In the genomic region with DNA sequence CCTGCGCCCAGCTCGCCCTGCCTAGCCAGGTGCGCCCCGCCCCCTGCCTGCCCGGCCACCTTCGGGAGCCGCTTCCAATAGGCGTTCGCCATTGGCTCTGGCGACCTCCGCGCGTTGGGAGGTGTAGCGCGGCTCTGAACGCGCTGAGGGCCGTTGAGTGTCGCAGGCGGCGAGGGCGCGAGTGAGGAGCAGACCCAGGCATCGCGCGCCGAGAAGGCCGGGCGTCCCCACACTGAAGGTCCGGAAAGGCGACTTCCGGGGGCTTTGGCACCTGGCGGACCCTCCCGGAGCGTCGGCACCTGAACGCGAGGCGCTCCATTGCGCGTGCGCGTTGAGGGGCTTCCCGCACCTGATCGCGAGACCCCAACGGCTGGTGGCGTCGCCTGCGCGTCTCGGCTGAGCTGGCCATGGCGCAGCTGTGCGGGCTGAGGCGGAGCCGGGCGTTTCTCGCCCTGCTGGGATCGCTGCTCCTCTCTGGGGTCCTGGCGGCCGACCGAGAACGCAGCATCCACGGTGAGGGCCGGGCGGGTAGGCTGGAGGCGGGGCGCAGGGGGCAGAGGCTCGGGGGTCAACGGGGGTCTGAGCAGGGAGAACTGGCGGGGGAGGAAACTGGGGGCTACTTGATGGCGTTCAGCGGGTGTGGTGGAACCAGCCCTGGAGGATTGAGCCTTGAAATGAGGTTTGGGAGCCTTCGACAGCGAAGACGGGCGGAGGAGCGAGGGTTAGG, we compare ENCODE assay signal across 8 cellular contexts. TPM values are rescaled to one million over a fixed set of nuclear protein-coding genes. Genes with fewer than 3 reads are reported as not detected.
A peak's percentile ranks its signal among the peaks of the same experiment; 100 is the strongest.
DNase-seq lines count a peak whose midpoint lies in the region; ATAC-seq, FAIRE-seq and TF ChIP-seq lines count a peak whose summit lies in the region.

A gene with protein sequence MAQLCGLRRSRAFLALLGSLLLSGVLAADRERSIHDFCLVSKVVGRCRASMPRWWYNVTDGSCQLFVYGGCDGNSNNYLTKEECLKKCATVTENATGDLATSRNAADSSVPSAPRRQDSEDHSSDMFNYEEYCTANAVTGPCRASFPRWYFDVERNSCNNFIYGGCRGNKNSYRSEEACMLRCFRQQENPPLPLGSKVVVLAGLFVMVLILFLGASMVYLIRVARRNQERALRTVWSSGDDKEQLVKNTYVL (plus strand): TSS at position 88 of the 727 bp plus-strand sequence. CDS start 320 bp downstream, at position 408.

- FAIRE-seq in HTR-8/SVneo (lab: Jason Lieb, UNC) = no peak

- WGBS in gastroesophageal sphincter (ENCODE audit: low coverage in 1 of 2), 2 donors = 43 to 89% methylated on average over 5 to 8 of the region's 78 CpGs

- H3K27ac ChIP-seq in gastroesophageal sphincter = peak within 1 kb of the TSS in 3 of 4 donors; percentile 12 to 43 (median 25)
- H3K27ac ChIP-seq in osteoblast (ENCODE audit: low read depth, low read length) = no peak within 1 kb of the TSS

- no peak for TF ChIP-seq POLR2A in gastroesophageal sphincter (IDR thresholded peaks at IDR 0.05)

- no peaks in the 10 kb centered on the region for H3K9me3 Mint-ChIP-seq in activated T-cell treated with anti-CD3 and anti-CD28 coated beads, Interleukin-2, amount 50 U/mL, for 4 hours

- no peaks in the 10 kb centered on the region for H3K27me3 Mint-ChIP-seq in activated T-cell treated with anti-CD3 and anti-CD28 coated beads, Interleukin-2, amount 50 U/mL, for 4 hours (ENCODE audit: low read depth)

- H3K4me1 ChIP-seq in gastroesophageal sphincter (peaks cover 0 to 16% (median 11%) of the 10 kb centered on the region in 3 donors), osteoblast (ENCODE audit: insufficient read depth, low read length) (peaks cover 20% of the 10 kb centered on the region)

- H3K9me3 ChIP-seq in gastroesophageal sphincter (no peaks in the 10 kb centered on the region), osteoblast (ENCODE audit: low read depth, low read length) (no peaks in the 10 kb centered on the region)

- no peaks in the 10 kb centered on the region for H3K36me3 Mint-ChIP-seq in activated T-cell treated with anti-CD3 and anti-CD28 coated beads, Interleukin-2, amount 50 U/mL, for 4 hours (ENCODE audit: insufficient read depth)

- TF ChIP-seq EP300 in gastroesophageal sphincter (IDR thresholded peaks at IDR 0.05) = no peak

- peak within 1 kb of the TSS; percentile 82 for H2AFZ ChIP-seq in osteoblast (ENCODE audit: low read length)

- peaks cover 25% of the 10 kb centered on the region for H3K4me1 Mint-ChIP-seq in activated T-cell treated with anti-CD3 and anti-CD28 coated beads, Interleukin-2, amount 50 U/mL, for 4 hours (ENCODE audit: low read depth)

- no peaks in the 10 kb centered on the region for H3K79me2 ChIP-seq in osteoblast (ENCODE audit: insufficient read depth, low read length)

- peak; percentile 60 to 64 for ATAC-seq in activated T-cell treated with anti-CD3 and anti-CD28 coated beads, Interleukin-2, amount 50 U/mL, for 4 hours
- peak; percentile 22 for ATAC-seq in gastroesophageal sphincter

- peak within 1 kb of the TSS; percentile 82 for H3K4me3 Mint-ChIP-seq in activated T-cell treated with anti-CD3 and anti-CD28 coated beads, Interleukin-2, amount 50 U/mL, for 4 hours

- TF ChIP-seq CTCF in gastroesophageal sphincter (IDR thresholded peaks at IDR 0.05) = no peak
- no peak for TF ChIP-seq CTCF in osteoblast (IDR thresholded peaks at IDR 0.05; ENCODE audit: extremely low read depth, low read depth, low read length)

- peaks cover 30% of the 10 kb centered on the region for H3K27me3 ChIP-seq in gastroesophageal sphincter
- no peaks in the 10 kb centered on the region for H3K27me3 ChIP-seq in osteoblast (ENCODE audit: insufficient read depth, low read length)

- H3K4me2 ChIP-seq in osteoblast (ENCODE audit: insufficient read depth, low read length) = peak within 1 kb of the TSS; percentile 83

- H3K4me3 ChIP-seq in gastroesophageal sphincter (peak within 1 kb of the TSS; percentile 34 to 57), osteoblast (ENCODE audit: insufficient read depth, low read length) (peak within 1 kb of the TSS; percentile 71)

- H4K20me1 ChIP-seq in osteoblast (ENCODE audit: insufficient read depth, low read length) = no peaks in the 10 kb centered on the region

- no peaks in the 10 kb centered on the region for H3K36me3 ChIP-seq in gastroesophageal sphincter
- H3K36me3 ChIP-seq in osteoblast (ENCODE audit: insufficient read depth, low read length) = no peaks in the 10 kb centered on the region

- DNase-seq in NCI-H524 (lab: John Stamatoyannopoulos, UW) (peak; percentile 52 to 72), NCI-H524 treated with DMSO at 0.1 percent for 48 hours (lab: John Stamatoyannopoulos, UW) (no peak), NCI-H128 (lab: John Stamatoyannopoulos, UW; ENCODE audit: unreplicated experiment) (peak; percentile 90), osteoblast (ENCODE audit: insufficient read length, low spot score, missing footprints) (peak; percentile 73), NCI-H226 (no peak), HTR-8/SVneo (ENCODE audit: insufficient read length, low spot score) (no peak)
- DNase-seq in activated T-cell treated with anti-CD3 and anti-CD28 coated beads, Interleukin-2, amount 50 U/mL, for 4 hours = peak; percentile 44

RNA-seq across cellular contexts. Expression of the gene that starts here (rescaled TPM):
- total RNA-seq in activated T-cell treated with anti-CD3 and anti-CD28 coated beads, Interleukin-2, amount 50 U/mL, for 4 hours = 10 to 100 TPM; 15.6 to 27.5 (median 20.6) TPM
- total RNA-seq in gastroesophageal sphincter (10 to 100 TPM in 2 of 4 donors, 1 to 10 TPM in 2; 2.1 to 51.7 (median 10.9) TPM), osteoblast (1.8 and 2.2 TPM in 2 replicates)

Comparison
In these comparisons a context has a peak if more than half of its experiments do, and no peak if none do; other contexts are left out.
1. DNase-seq: peak in NCI-H524 (2 of 2), NCI-H128 (single experiment), activated T-cell treated with anti-CD3 and anti-CD28 coated beads, Interleukin-2, amount 50 U/mL, for 4 hours (single experiment) and osteoblast (single experiment); none in NCI-H524 treated with DMSO at 0.1 percent for 48 hours (single experiment), NCI-H226 (single experiment) and HTR-8/SVneo (single experiment).